ENCODE assay signal across 1 cellular context in genomic region chr13:104204177-104204576, GRCh38.
TF ChIP-seq lines count a peak whose summit lies in the region.

No MANE protein-coding gene starts in this region.

TF ChIP-seq in GM23338, 12 proteins besides CTCF, POLR2A, EP300 and RAD21 (continued from another document):
- TF ChIP-seq REST (IDR thresholded peaks at IDR 0.05; ENCODE audit: unreplicated experiment) = no peak
- no peak for TF ChIP-seq EZH2phosphoT487 (IDR thresholded peaks at IDR 0.05; ENCODE audit: unreplicated experiment)
- TF ChIP-seq CREB1 (CRISPR knock-in tag; IDR thresholded peaks at IDR 0.05; ENCODE audit: low read depth) = no peak
